In the genomic region with DNA sequence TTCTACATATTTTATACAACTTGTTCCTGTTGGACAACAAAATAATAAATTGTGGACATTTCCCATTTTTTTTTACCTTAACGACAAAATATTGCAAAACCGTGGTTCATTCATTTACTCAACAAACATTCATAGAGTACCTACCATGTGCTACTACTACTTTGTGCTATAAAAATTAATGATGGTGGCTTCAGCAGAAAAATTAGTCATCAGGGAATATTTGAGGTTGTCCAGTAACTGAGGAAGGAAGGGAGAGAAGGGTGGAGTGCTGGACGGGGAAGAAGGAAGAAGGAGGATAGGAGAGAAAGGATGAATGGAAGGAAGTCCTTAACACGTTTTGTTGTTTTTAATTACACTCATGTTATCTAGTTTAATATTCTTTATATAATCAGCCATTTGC, we compare ENCODE assay signal across 18 cellular contexts. TPM values are rescaled to one million over a fixed set of nuclear protein-coding genes. Genes with fewer than 3 reads are reported as not detected.
DNase-seq lines count a peak whose midpoint lies in the region; ATAC-seq and TF ChIP-seq lines count a peak whose summit lies in the region.
"Had no signal": no experiment of that assay in that cellular context is flagged by ENCODE, and none has a peak within 500 bp of the region (broad histone marks: within the 10 kb centered on the region; RNA-seq: fewer than 3 reads in every experiment).

No MANE protein-coding gene starts in this region.

- H3K4me3 ChIP-seq in ACC112 (ENCODE audit: low read depth, low read length), result no peak overlapping the region
- H3K4me3 ChIP-seq: BLaER1 treated with 17β-estradiol and CSF1 and Interleukin-3, amounts not matched to agents 10 nM and 100 nM had no signal

- TF ChIP-seq CTCF in HFFc6 (IDR thresholded peaks at IDR 0.05), result no peak
- TF ChIP-seq CTCF in progenitor cell of endocrine pancreas (IDR thresholded peaks at IDR 0.05; ENCODE audit: unreplicated experiment), result no peak

- H3K27ac Mint-ChIP-seq in HFFc6 (peak overlapping the region; percentile 25; the same call in 1 of the 2 replicates), progenitor cell of endocrine pancreas (peak overlapping the region; percentile 3)
- H3K27ac Mint-ChIP-seq in natural killer cell treated with Interleukin-12 subunit alpha and Interleukin-12 subunit beta and Interleukin-15 and Interleukin-18, amount 100 ng/mL, for 72 hours, result no peak overlapping the region
- H3K27ac Mint-ChIP-seq: CD8-positive, alpha-beta T cell had no signal

- H3K9me3 Mint-ChIP-seq in HFFc6 (no peaks in the 10 kb centered on the region), progenitor cell of endocrine pancreas (ENCODE audit: low read depth) (no peaks in the 10 kb centered on the region)
- H3K9me3 Mint-ChIP-seq in natural killer cell treated with Interleukin-12 subunit alpha and Interleukin-12 subunit beta and Interleukin-15 and Interleukin-18, amount 100 ng/mL, for 72 hours, result no peaks in the 10 kb centered on the region
- H3K9me3 Mint-ChIP-seq: CD8-positive, alpha-beta T cell had no signal

- H3K27ac ChIP-seq in ACC112 (ENCODE audit: low read depth, low read length) (0 out of 2 replicates have a peak overlapping the region, but pooled peaks have one; percentile 9), epithelial cell of prostate (peak overlapping the region; percentile 11)
- H3K27ac ChIP-seq: BLaER1 treated with 17β-estradiol and CSF1 and Interleukin-3, amounts not matched to agents 10 nM and 100 nM had no signal

- ATAC-seq in HG03378 (IDR thresholded peaks at IDR 0.05; ENCODE audit: unreplicated experiment), result no peak
- no peak for ATAC-seq in natural killer cell treated with Interleukin-12 subunit alpha and Interleukin-12 subunit beta and Interleukin-15 and Interleukin-18, amount 100 ng/mL, for 72 hours
- ATAC-seq: CD8-positive, alpha-beta T cell had no signal

- H2AFZ ChIP-seq in ACC112 (ENCODE audit: low read length, unreplicated experiment), result no peak overlapping the region

- H3K4me3 Mint-ChIP-seq in HFFc6 (no peak overlapping the region), progenitor cell of endocrine pancreas (ENCODE audit: low read depth) (no peak overlapping the region)
- no peak overlapping the region for H3K4me3 Mint-ChIP-seq in natural killer cell treated with Interleukin-12 subunit alpha and Interleukin-12 subunit beta and Interleukin-15 and Interleukin-18, amount 100 ng/mL, for 72 hours
- H3K4me3 Mint-ChIP-seq: CD8-positive, alpha-beta T cell had no signal

- H3K27me3 ChIP-seq in ACC112 (ENCODE audit: insufficient read depth, low read length), result no peaks in the 10 kb centered on the region
- H3K27me3 ChIP-seq: BLaER1 treated with 17β-estradiol and CSF1 and Interleukin-3, amounts not matched to agents 10 nM and 100 nM had no signal

- H3K4me1 ChIP-seq in ACC112 (ENCODE audit: control insufficient read depth, insufficient read depth, low read length, unreplicated experiment), result peaks cover 66% of the 10 kb centered on the region

- peaks cover 91% of the 10 kb centered on the region for H3K4me1 Mint-ChIP-seq in HFFc6 (ENCODE audit: low read depth)
- H3K4me1 Mint-ChIP-seq in progenitor cell of endocrine pancreas (ENCODE audit: low read depth), result peaks cover 14% of the 10 kb centered on the region
- no peaks in the 10 kb centered on the region for H3K4me1 Mint-ChIP-seq in natural killer cell treated with Interleukin-12 subunit alpha and Interleukin-12 subunit beta and Interleukin-15 and Interleukin-18, amount 100 ng/mL, for 72 hours (ENCODE audit: low read depth in 2 of 2)

- DNase-seq in HFFc6 (no peak), epithelial cell of prostate (ENCODE audit: low read depth, low spot score) (no peak), progenitor cell of endocrine pancreas (ENCODE audit: low spot score, unreplicated experiment) (no peak), HCEC 1CT (no peak), NCI-H1694 (lab: John Stamatoyannopoulos, UW) (no peak)
- DNase-seq in natural killer cell treated with Interleukin-12 subunit alpha and Interleukin-12 subunit beta and Interleukin-15 and Interleukin-18, amount 100 ng/mL, for 72 hours (ENCODE audit: low spot score), result no peak
- DNase-seq: CD8-positive, alpha-beta T cell; DMS79; KBM-7; MV-4-11; NCI-H187; NCI-H2107; NCI-H510A; NCI-H774; OCI-M1 had no signal

- peaks cover 8% of the 10 kb centered on the region; the same call in 1 of the 2 replicates for H3K36me3 ChIP-seq in ACC112 (ENCODE audit: insufficient read depth, low read length)

- H3K79me2 ChIP-seq in ACC112 (ENCODE audit: control insufficient read depth, insufficient read depth, low read length, unreplicated experiment), result peaks cover 61% of the 10 kb centered on the region

- H3K36me3 Mint-ChIP-seq in HFFc6 (ENCODE audit: low read depth), result peaks cover 46% of the 10 kb centered on the region
- H3K36me3 Mint-ChIP-seq in progenitor cell of endocrine pancreas (ENCODE audit: insufficient read depth), result peaks cover 11% of the 10 kb centered on the region
- no peaks in the 10 kb centered on the region for H3K36me3 Mint-ChIP-seq in natural killer cell treated with Interleukin-12 subunit alpha and Interleukin-12 subunit beta and Interleukin-15 and Interleukin-18, amount 100 ng/mL, for 72 hours
- H3K36me3 Mint-ChIP-seq: CD8-positive, alpha-beta T cell had no signal

- H3K27me3 Mint-ChIP-seq in HFFc6 (ENCODE audit: insufficient read depth), result no peaks in the 10 kb centered on the region
- no peaks in the 10 kb centered on the region for H3K27me3 Mint-ChIP-seq in progenitor cell of endocrine pancreas
- peaks cover 8 to 15% of the 10 kb centered on the region in 2 donors for H3K27me3 Mint-ChIP-seq in natural killer cell treated with Interleukin-12 subunit alpha and Interleukin-12 subunit beta and Interleukin-15 and Interleukin-18, amount 100 ng/mL, for 72 hours

RNA-seq across cellular contexts. Expression of a gene that starts 53.7 kb away (rescaled TPM):
- total RNA-seq in HFFc6 (2021; fragmentation: NEBNext Ultra II Directional; extraction: Animal tissue kit (Norgen Biotek cat#: 25700)), result 100 to 1,000 TPM in 2 of 6 experiments, 10 to 100 TPM in 4; 79.1 to 104 (median 92.0) TPM
- 85.4 and 85.7 TPM in 2 replicates for total RNA-seq in progenitor cell of endocrine pancreas
- 10 to 100 TPM in 1 of 2 donors, 1 to 10 TPM in 1; 9.0 to 12.9 TPM for total RNA-seq in natural killer cell treated with Interleukin-12 subunit alpha and Interleukin-12 subunit beta and Interleukin-15 and Interleukin-18, amount 100 ng/mL, for 72 hours

Comparison
In these comparisons a context has a peak if more than half of its experiments do, and no peak if none do; other contexts are left out.
1. H3K27ac Mint-ChIP-seq: peak in HFFc6 (single experiment) and progenitor cell of endocrine pancreas (single experiment); none in natural killer cell treated with Interleukin-12 subunit alpha and Interleukin-12 subunit beta and Interleukin-15 and Interleukin-18, amount 100 ng/mL, for 72 hours (0 of 2).